In genomic region chr2:12834239-12834638, GRCh38 we compare ENCODE assay signal across 27 cellular contexts.
"Had no signal": no experiment of that assay in that cellular context is flagged by ENCODE, and none has a peak within 500 bp of the region (broad histone marks: within the 10 kb centered on the region; RNA-seq: fewer than 3 reads in every experiment).

No MANE protein-coding gene starts in this region.

- H3K9me3 ChIP-seq: psoas muscle, right lobe of liver, suprapubic skin, transverse colon, upper lobe of right lung, uterus had no signal

- H3K27ac Mint-ChIP-seq: immature natural killer cell; memory B cell; natural killer cell treated with Interleukin-12 subunit alpha and Interleukin-12 subunit beta and Interleukin-15 and Interleukin-18, amount 100 ng/mL, for 72 hours; stimulated activated naive CD8-positive, alpha-beta T cell treated with anti-CD3 and anti-CD28 coated beads, Interleukin-15, amount 100 ng/mL, for 72 hours had no signal

- ATAC-seq: left colon; natural killer cell treated with Interleukin-12 subunit alpha and Interleukin-12 subunit beta and Interleukin-15 and Interleukin-18, amount 100 ng/mL, for 72 hours; psoas muscle; right lobe of liver; stimulated activated naive CD8-positive, alpha-beta T cell treated with anti-CD3 and anti-CD28 coated beads, Interleukin-15, amount 100 ng/mL, for 72 hours; upper lobe of right lung had no signal

- H3K4me3 ChIP-seq: lung, psoas muscle, right lobe of liver, smooth muscle cell, suprapubic skin, transverse colon, upper lobe of right lung, uterus had no signal

- H3K27me3 ChIP-seq: right lobe of liver, suprapubic skin, transverse colon, upper lobe of right lung, uterus had no signal

- H3K36me3 ChIP-seq: right lobe of liver, suprapubic skin, transverse colon, upper lobe of right lung, uterus had no signal

- H3K36me3 Mint-ChIP-seq: immature natural killer cell; memory B cell; natural killer cell treated with Interleukin-12 subunit alpha and Interleukin-12 subunit beta and Interleukin-15 and Interleukin-18, amount 100 ng/mL, for 72 hours had no signal

- H3K4me1 ChIP-seq: psoas muscle, right lobe of liver, suprapubic skin, transverse colon, upper lobe of right lung, uterus had no signal

- DNase-seq: cerebellar nuclear complex; cortex of kidney; head of caudate nucleus; hypothalamus; immature natural killer cell; islet precursor cell; kidney glomerular epithelial cell; left colon; naive B cell; posterior cingulate gyrus; psoas muscle; right lobe of liver; stimulated activated CD4-positive, alpha-beta T cell treated with anti-CD3 and anti-CD28 coated beads, Interleukin-12 subunit alpha, Interleukin-12 subunit beta, amount 100 ng/mL, for 4 hours; stimulated activated CD4-positive, alpha-beta T cell treated with anti-CD3 and anti-CD28 coated beads, Interleukin-1b, Interleukin-23, amount 100 ng/mL, for 48 hours; stimulated activated CD4-positive, alpha-beta T cell treated with anti-CD3 and anti-CD28 coated beads, Interleukin-4, amount 100 ng/mL, for 1 hour; stimulated activated CD8-positive, alpha-beta memory T cell treated with anti-CD3 and anti-CD28 coated beads, Interleukin-4, amount 100 ng/mL, for 48 hours; stimulated activated naive CD4-positive, alpha-beta T cell; stimulated activated naive CD8-positive, alpha-beta T cell treated with anti-CD3 and anti-CD28 coated beads, Interleukin-15, amount 100 ng/mL, for 72 hours; transverse colon; upper lobe of right lung; uterus had no signal

- H3K4me1 Mint-ChIP-seq: immature natural killer cell; memory B cell; naive B cell; stimulated activated naive CD8-positive, alpha-beta T cell treated with anti-CD3 and anti-CD28 coated beads, Interleukin-15, amount 100 ng/mL, for 72 hours had no signal

- H3K4me2 ChIP-seq: smooth muscle cell had no signal

- H3K9me3 Mint-ChIP-seq: memory B cell; natural killer cell treated with Interleukin-12 subunit alpha and Interleukin-12 subunit beta and Interleukin-15 and Interleukin-18, amount 100 ng/mL, for 72 hours; neural crest cell; stimulated activated naive CD8-positive, alpha-beta T cell treated with anti-CD3 and anti-CD28 coated beads, Interleukin-15, amount 100 ng/mL, for 72 hours had no signal

- H3K4me3 Mint-ChIP-seq: immature natural killer cell; memory B cell; natural killer cell treated with Interleukin-12 subunit alpha and Interleukin-12 subunit beta and Interleukin-15 and Interleukin-18, amount 100 ng/mL, for 72 hours; neural crest cell; stimulated activated naive CD8-positive, alpha-beta T cell treated with anti-CD3 and anti-CD28 coated beads, Interleukin-15, amount 100 ng/mL, for 72 hours had no signal

- H3K27ac ChIP-seq: psoas muscle, right lobe of liver, suprapubic skin, transverse colon, upper lobe of right lung, uterus had no signal
